ENCODE assay signal across 28 cellular contexts in the genomic region with DNA sequence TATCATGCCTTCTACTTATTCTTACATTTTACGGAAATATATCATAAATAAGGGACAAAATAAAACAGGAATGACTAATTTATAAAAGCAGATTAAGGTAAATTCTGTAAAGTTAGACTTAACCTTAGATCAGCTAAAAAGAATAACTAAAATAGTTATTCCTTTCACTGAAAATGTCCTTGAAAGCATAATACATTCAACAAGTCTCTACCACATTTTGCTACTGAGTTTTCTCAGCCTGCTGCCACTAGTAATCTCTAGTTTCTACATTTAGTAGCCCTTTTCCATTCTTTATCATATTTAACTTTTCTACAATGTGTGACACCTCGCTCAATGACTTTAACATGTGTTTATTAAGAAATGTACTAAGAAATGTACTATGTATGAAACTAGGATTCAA.
"Had no signal": no experiment of that assay in that cellular context is flagged by ENCODE, and none has a peak within 500 bp of the region (broad histone marks: within the 10 kb centered on the region; RNA-seq: fewer than 3 reads in every experiment).

No MANE protein-coding gene starts in this region.

- FAIRE-seq: astrocyte, bronchial epithelial cell, colon had no signal

- H3K27ac Mint-ChIP-seq: activated CD4-positive, alpha-beta memory T cell treated with anti-CD3 and anti-CD28 coated beads for 36 hours; activated CD4-positive, alpha-beta T cell treated with anti-CD3 and anti-CD28 coated beads, Interleukin-2, amount 10 ng/mL, durations not matched to agents 24 days and 14 days; activated naive CD8-positive, alpha-beta T cell; activated T-cell treated with anti-CD3 and anti-CD28 coated beads, Interleukin-2, amount 50 U/mL, for 24 hours; activated T-cell treated with anti-CD3 and anti-CD28 coated beads, Interleukin-2, amount 50 U/mL, for 72 hours; effector memory CD8-positive, alpha-beta T cell had no signal

- H3K9me3 Mint-ChIP-seq: effector memory CD8-positive, alpha-beta T cell had no signal

- H3K27me3 ChIP-seq: brain microvascular endothelial cell, esophagus muscularis mucosa, foreskin keratinocyte, gastroesophageal sphincter, heart right ventricle had no signal

- DNase-seq: activated CD4-positive, alpha-beta memory T cell treated with anti-CD3 and anti-CD28 coated beads for 36 hours; activated CD4-positive, alpha-beta T cell treated with anti-CD3 and anti-CD28 coated beads for 1 hour; activated CD4-positive, alpha-beta T cell treated with anti-CD3 and anti-CD28 coated beads, Interleukin-2, amount 10 ng/mL, durations not matched to agents 24 days and 14 days; activated CD8-positive, alpha-beta memory T cell treated with anti-CD3 and anti-CD28 coated beads, Interleukin-2, amount 50 U/mL, for 48 hours; activated gamma-delta T cell treated with Interleukin-2 at 50 U/mL for 16 hours; activated naive CD4-positive, alpha-beta T cell treated with anti-CD3 and anti-CD28 coated beads, Interleukin-2, amount 50 U/mL, for 16 hours; activated naive CD4-positive, alpha-beta T cell treated with Interleukin-2 at 50 U/mL for 16 hours; activated T-cell treated with anti-CD3 and anti-CD28 coated beads for 4 hours; activated T-cell treated with anti-CD3 and anti-CD28 coated beads, Interleukin-2, amount 50 U/mL, for 24 hours; activated T-cell treated with anti-CD3 and anti-CD28 coated beads, Interleukin-2, amount 50 U/mL, for 72 hours; amniotic stem cell; anterior cingulate cortex; brain microvascular endothelial cell; cortex of kidney; dermis blood vessel endothelial cell; effector CD4-positive, alpha-beta T cell; effector memory CD8-positive, alpha-beta T cell; erythroblast; foreskin keratinocyte; heart right ventricle; hippocampal formation; T-helper 2 cell had no signal

- H3K4me3 Mint-ChIP-seq: activated CD4-positive, alpha-beta memory T cell treated with anti-CD3 and anti-CD28 coated beads for 36 hours; activated CD4-positive, alpha-beta T cell treated with anti-CD3 and anti-CD28 coated beads, Interleukin-2, amount 10 ng/mL, durations not matched to agents 24 days and 14 days; activated naive CD8-positive, alpha-beta T cell; activated T-cell treated with anti-CD3 and anti-CD28 coated beads, Interleukin-2, amount 50 U/mL, for 24 hours; activated T-cell treated with anti-CD3 and anti-CD28 coated beads, Interleukin-2, amount 50 U/mL, for 72 hours; effector memory CD8-positive, alpha-beta T cell had no signal

- H3K27ac ChIP-seq: brain microvascular endothelial cell, esophagus muscularis mucosa, foreskin keratinocyte, gastroesophageal sphincter, heart right ventricle had no signal

- ATAC-seq: effector memory CD8-positive, alpha-beta T cell; foreskin keratinocyte; gastroesophageal sphincter; heart right ventricle had no signal

- H3K36me3 ChIP-seq: brain microvascular endothelial cell, esophagus muscularis mucosa had no signal

- H3K4me3 ChIP-seq: esophagus muscularis mucosa, gastroesophageal sphincter, heart right ventricle had no signal

- H3K27me3 Mint-ChIP-seq: activated CD4-positive, alpha-beta memory T cell treated with anti-CD3 and anti-CD28 coated beads for 36 hours; activated CD4-positive, alpha-beta T cell treated with anti-CD3 and anti-CD28 coated beads, Interleukin-2, amount 10 ng/mL, durations not matched to agents 24 days and 14 days; activated naive CD8-positive, alpha-beta T cell; activated T-cell treated with anti-CD3 and anti-CD28 coated beads, Interleukin-2, amount 50 U/mL, for 24 hours; effector memory CD8-positive, alpha-beta T cell had no signal

- H3K4me1 ChIP-seq: esophagus muscularis mucosa, gastroesophageal sphincter had no signal
